18 cellular contexts compared by ENCODE assay signal in the genomic region with DNA sequence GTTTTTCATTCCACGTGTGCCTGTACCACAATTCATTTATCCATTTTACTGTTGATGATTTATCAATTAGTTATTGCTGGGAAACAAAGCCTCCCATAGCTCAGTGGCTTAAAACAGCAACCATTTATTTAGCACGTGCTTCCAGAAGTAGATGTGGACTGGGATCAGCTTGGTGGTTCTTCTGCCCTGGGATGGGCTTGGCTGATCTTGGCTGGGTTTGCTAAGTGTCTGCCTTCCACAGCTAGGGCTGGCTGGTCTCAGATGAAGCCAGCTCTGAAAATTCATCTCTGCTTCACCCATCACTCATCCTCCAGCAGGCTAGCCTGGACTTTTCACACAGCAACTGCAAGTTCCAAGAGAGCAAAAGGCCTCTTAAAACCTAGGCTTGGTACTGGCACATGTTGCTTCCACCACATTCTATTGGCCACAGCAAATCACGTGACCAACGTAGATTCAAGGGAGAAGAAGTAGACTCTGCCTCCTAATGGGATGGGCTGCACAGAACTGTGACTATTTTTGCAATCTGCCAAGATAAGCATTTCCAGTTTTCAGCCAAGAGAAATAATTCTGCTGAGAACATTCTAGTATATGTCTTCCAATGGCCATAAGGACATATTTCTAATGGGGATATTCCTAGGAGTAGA.
"Had no signal": no experiment of that assay in that cellular context is flagged by ENCODE, and none has a peak within 500 bp of the region (broad histone marks: within the 10 kb centered on the region; RNA-seq: fewer than 3 reads in every experiment).

No MANE protein-coding gene starts in this region.

- H3K79me2 ChIP-seq: parathyroid adenoma had no signal

- DNase-seq: activated T-cell treated with anti-CD3 and anti-CD28 coated beads, Interleukin-2, amount 50 U/mL, for 24 hours; cerebellar nuclear complex; foreskin keratinocyte; immature natural killer cell; left lung; natural killer cell; small intestine; stimulated activated CD4-positive, alpha-beta T cell treated with anti-CD3 and anti-CD28 coated beads, Interleukin-2, amount 100 ng/mL, for 24 hours; stimulated activated naive CD8-positive, alpha-beta T cell treated with anti-CD3 and anti-CD28 coated beads, Interleukin-15, amount 100 ng/mL, for 72 hours; T-helper 1 cell had no signal

- ATAC-seq: activated T-helper 17 cell treated with anti-CD3 and anti-CD28 coated beads, Interleukin-2, amount 50 U/mL, for 72 hours; foreskin keratinocyte; left lung; natural killer cell; sciatic nerve; stimulated activated effector memory CD8-positive, alpha-beta T cell treated with anti-CD3 and anti-CD28 coated beads, Interleukin-12 subunit alpha, Interleukin-12 subunit beta, amount 100 ng/mL, for 72 hours; stimulated activated naive CD8-positive, alpha-beta T cell treated with anti-CD3 and anti-CD28 coated beads, Interleukin-15, amount 100 ng/mL, for 72 hours had no signal

- H3K9me3 Mint-ChIP-seq: activated T-cell treated with anti-CD3 and anti-CD28 coated beads, Interleukin-2, amount 50 U/mL, for 24 hours; activated T-helper 17 cell treated with anti-CD3 and anti-CD28 coated beads, Interleukin-2, amount 50 U/mL, for 72 hours; immature natural killer cell; natural killer cell; stimulated activated effector memory CD8-positive, alpha-beta T cell treated with anti-CD3 and anti-CD28 coated beads, Interleukin-12 subunit alpha, Interleukin-12 subunit beta, amount 100 ng/mL, for 72 hours; stimulated activated naive CD8-positive, alpha-beta T cell treated with anti-CD3 and anti-CD28 coated beads, Interleukin-15, amount 100 ng/mL, for 72 hours had no signal

- H3K36me3 Mint-ChIP-seq: activated naive CD8-positive, alpha-beta T cell; immature natural killer cell; natural killer cell; stimulated activated effector memory CD8-positive, alpha-beta T cell treated with anti-CD3 and anti-CD28 coated beads, Interleukin-12 subunit alpha, Interleukin-12 subunit beta, amount 100 ng/mL, for 72 hours had no signal

- H2AFZ ChIP-seq: parathyroid adenoma had no signal

- H3K27me3 ChIP-seq: adrenal gland, left lung had no signal

- H3K4me3 ChIP-seq: adrenal gland, left lung, lung, tibial nerve had no signal

- H3K9ac ChIP-seq: parathyroid adenoma had no signal

- H3K36me3 ChIP-seq: adrenal gland, left lung, tibial nerve had no signal

- H3K4me1 ChIP-seq: adrenal gland, foreskin keratinocyte, left lung, parathyroid adenoma had no signal

- H3K4me3 Mint-ChIP-seq: activated naive CD8-positive, alpha-beta T cell; activated T-cell treated with anti-CD3 and anti-CD28 coated beads, Interleukin-2, amount 50 U/mL, for 24 hours; activated T-helper 17 cell treated with anti-CD3 and anti-CD28 coated beads, Interleukin-2, amount 50 U/mL, for 72 hours; immature natural killer cell; natural killer cell; stimulated activated effector memory CD8-positive, alpha-beta T cell treated with anti-CD3 and anti-CD28 coated beads, Interleukin-12 subunit alpha, Interleukin-12 subunit beta, amount 100 ng/mL, for 72 hours; stimulated activated naive CD8-positive, alpha-beta T cell treated with anti-CD3 and anti-CD28 coated beads, Interleukin-15, amount 100 ng/mL, for 72 hours had no signal

- H3K27ac ChIP-seq: adrenal gland, foreskin keratinocyte, left lung, parathyroid adenoma, tibial nerve had no signal

- H3K9me3 ChIP-seq: adrenal gland, left lung had no signal

- H3K4me1 Mint-ChIP-seq: activated T-helper 17 cell treated with anti-CD3 and anti-CD28 coated beads, Interleukin-2, amount 50 U/mL, for 72 hours; immature natural killer cell; natural killer cell; stimulated activated effector memory CD8-positive, alpha-beta T cell treated with anti-CD3 and anti-CD28 coated beads, Interleukin-12 subunit alpha, Interleukin-12 subunit beta, amount 100 ng/mL, for 72 hours; stimulated activated naive CD8-positive, alpha-beta T cell treated with anti-CD3 and anti-CD28 coated beads, Interleukin-15, amount 100 ng/mL, for 72 hours had no signal

- H3K27ac Mint-ChIP-seq: activated naive CD8-positive, alpha-beta T cell; activated T-cell treated with anti-CD3 and anti-CD28 coated beads, Interleukin-2, amount 50 U/mL, for 24 hours; activated T-helper 17 cell treated with anti-CD3 and anti-CD28 coated beads, Interleukin-2, amount 50 U/mL, for 72 hours; immature natural killer cell; natural killer cell; stimulated activated effector memory CD8-positive, alpha-beta T cell treated with anti-CD3 and anti-CD28 coated beads, Interleukin-12 subunit alpha, Interleukin-12 subunit beta, amount 100 ng/mL, for 72 hours had no signal
